Comparison of ENCODE assay signal across 26 cellular contexts in the genomic region with DNA sequence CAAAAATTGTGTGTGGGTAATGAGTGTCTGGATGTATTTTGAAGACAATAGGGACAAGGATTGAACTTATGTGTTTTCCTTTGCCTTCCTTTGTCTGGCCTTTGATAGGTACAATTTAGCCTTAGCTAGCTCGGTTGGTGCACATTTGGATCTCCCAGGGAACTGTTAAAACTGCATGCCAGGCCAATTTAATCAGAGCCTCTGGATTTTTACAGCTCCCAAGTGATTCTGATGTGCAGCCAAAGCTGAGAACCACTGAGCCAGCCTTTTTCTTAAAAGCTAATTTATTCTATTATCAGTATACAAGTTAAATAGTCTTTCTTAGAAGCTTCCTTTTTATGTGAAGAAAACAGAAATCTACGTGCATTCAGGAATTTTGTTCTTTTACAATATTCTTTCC. TPM values are rescaled to one million over a fixed set of nuclear protein-coding genes. Genes with fewer than 3 reads are reported as not detected.
A peak's percentile ranks its signal among the peaks of the same experiment; 100 is the strongest.
DNase-seq lines count a peak whose midpoint lies in the region; ATAC-seq and TF ChIP-seq lines count a peak whose summit lies in the region.
"Had no signal": no experiment of that assay in that cellular context is flagged by ENCODE, and none has a peak within 500 bp of the region (broad histone marks: within the 10 kb centered on the region; RNA-seq: fewer than 3 reads in every experiment).

No MANE protein-coding gene starts in this region.

- no peak overlapping the region for H2AFZ ChIP-seq in MM.1S (ENCODE audit: low read length)

- H3K4me3 ChIP-seq in CD4-positive, CD25-positive, alpha-beta regulatory T cell (ENCODE audit: low read depth, low read length), result peak overlapping the region; percentile 75
- 0 out of 2 replicates have a peak overlapping the region, but pooled peaks have one; percentile 60 for H3K4me3 ChIP-seq in MM.1S (ENCODE audit: low read length)
- H3K4me3 ChIP-seq: thoracic aorta, vagina had no signal

- H3K27me3 Mint-ChIP-seq in CD4-positive, CD25-positive, alpha-beta regulatory T cell, result no peaks in the 10 kb centered on the region
- H3K27me3 Mint-ChIP-seq in effector memory CD8-positive, alpha-beta T cell, result no peaks in the 10 kb centered on the region
- no peaks in the 10 kb centered on the region for H3K27me3 Mint-ChIP-seq in natural killer cell treated with Interleukin-12 subunit alpha and Interleukin-12 subunit beta and Interleukin-15 and Interleukin-18, amount 100 ng/mL, for 72 hours
- H3K27me3 Mint-ChIP-seq: activated naive CD8-positive, alpha-beta T cell; CD4-positive, alpha-beta memory T cell had no signal

- no peak overlapping the region for H3K9ac ChIP-seq in MM.1S (ENCODE audit: low read length)

- peaks cover 31% of the 10 kb centered on the region for H3K79me2 ChIP-seq in MM.1S (ENCODE audit: low read length)

- no peaks in the 10 kb centered on the region for H3K36me3 Mint-ChIP-seq in CD4-positive, CD25-positive, alpha-beta regulatory T cell
- H3K36me3 Mint-ChIP-seq in effector memory CD8-positive, alpha-beta T cell (ENCODE audit: insufficient read depth), result peaks cover 82% of the 10 kb centered on the region
- H3K36me3 Mint-ChIP-seq in natural killer cell treated with Interleukin-12 subunit alpha and Interleukin-12 subunit beta and Interleukin-15 and Interleukin-18, amount 100 ng/mL, for 72 hours, result peaks cover 64% of the 10 kb centered on the region
- H3K36me3 Mint-ChIP-seq: activated naive CD8-positive, alpha-beta T cell had no signal

- peaks cover 0 to 1% (median 0%) of the 10 kb centered on the region in 7 donors for H3K9me3 Mint-ChIP-seq in CD4-positive, CD25-positive, alpha-beta regulatory T cell
- H3K9me3 Mint-ChIP-seq in effector memory CD8-positive, alpha-beta T cell, result no peaks in the 10 kb centered on the region
- H3K9me3 Mint-ChIP-seq in natural killer cell treated with Interleukin-12 subunit alpha and Interleukin-12 subunit beta and Interleukin-15 and Interleukin-18, amount 100 ng/mL, for 72 hours, result peaks cover 4% of the 10 kb centered on the region
- H3K9me3 Mint-ChIP-seq: activated T-helper 2 cell treated with anti-CD3 and anti-CD28 coated beads, Interferon-gamma antibody, Interleukin-2, Interleukin-4, amounts not matched to agents 10 μg/mL and 5 μg/mL and 100 μg/mL, durations not matched to agents 14 hours and 24 hours and 36 hours; CD4-positive, alpha-beta memory T cell; endodermal cell had no signal

- H3K4me2 ChIP-seq in MM.1S (ENCODE audit: low read depth, low read length), result peak overlapping the region; percentile 87; the same call in 1 of the 2 replicates

- peaks cover 33% of the 10 kb centered on the region for H3K4me1 ChIP-seq in CD4-positive, CD25-positive, alpha-beta regulatory T cell (ENCODE audit: control insufficient read depth, insufficient read depth, low read length, poor library complexity, severe bottlenecking)
- peaks cover 49% of the 10 kb centered on the region for H3K4me1 ChIP-seq in MM.1S (ENCODE audit: low read length)

- H3K27ac ChIP-seq in CD4-positive, CD25-positive, alpha-beta regulatory T cell (ENCODE audit: insufficient read depth, low read length, poor library complexity, severe bottlenecking), result no peak overlapping the region
- H3K27ac ChIP-seq in MM.1S (ENCODE audit: low read length), result no peak overlapping the region
- H3K27ac ChIP-seq: thoracic aorta, vagina had no signal

- H3K9me3 ChIP-seq in CD4-positive, CD25-positive, alpha-beta regulatory T cell (ENCODE audit: control insufficient read depth in 2 of 2, low read length in 2 of 2), result no peaks in the 10 kb centered on the region
- H3K9me3 ChIP-seq in MM.1S (replicated peaks; ENCODE audit: insufficient read depth, low read length), result no peaks in the 10 kb centered on the region
- H3K9me3 ChIP-seq: thoracic aorta, vagina had no signal

- H3K27me3 ChIP-seq in CD4-positive, CD25-positive, alpha-beta regulatory T cell (ENCODE audit: control insufficient read depth, insufficient read depth, low read length), result no peaks in the 10 kb centered on the region
- H3K27me3 ChIP-seq in MM.1S (replicated peaks; ENCODE audit: insufficient read depth, low read length), result no peaks in the 10 kb centered on the region
- H3K27me3 ChIP-seq: vagina had no signal

- no peak overlapping the region for H3K27ac Mint-ChIP-seq in CD4-positive, CD25-positive, alpha-beta regulatory T cell
- H3K27ac Mint-ChIP-seq in effector memory CD8-positive, alpha-beta T cell, result peak overlapping the region; percentile 92 to 95
- peak overlapping the region; percentile 98 for H3K27ac Mint-ChIP-seq in natural killer cell treated with Interleukin-12 subunit alpha and Interleukin-12 subunit beta and Interleukin-15 and Interleukin-18, amount 100 ng/mL, for 72 hours
- H3K27ac Mint-ChIP-seq: activated naive CD8-positive, alpha-beta T cell; activated T-helper 2 cell treated with anti-CD3 and anti-CD28 coated beads, Interferon-gamma antibody, Interleukin-2, Interleukin-4, amounts not matched to agents 10 μg/mL and 5 μg/mL and 100 μg/mL, durations not matched to agents 14 hours and 24 hours and 36 hours; endodermal cell had no signal

- H3K4me3 Mint-ChIP-seq in CD4-positive, CD25-positive, alpha-beta regulatory T cell, result no peak overlapping the region
- peak overlapping the region in 1 of 2 donors; percentile 82 for H3K4me3 Mint-ChIP-seq in effector memory CD8-positive, alpha-beta T cell
- H3K4me3 Mint-ChIP-seq in natural killer cell treated with Interleukin-12 subunit alpha and Interleukin-12 subunit beta and Interleukin-15 and Interleukin-18, amount 100 ng/mL, for 72 hours, result no peak overlapping the region
- H3K4me3 Mint-ChIP-seq: activated naive CD8-positive, alpha-beta T cell; endodermal cell had no signal

- no peaks in the 10 kb centered on the region for H3K36me3 ChIP-seq in CD4-positive, CD25-positive, alpha-beta regulatory T cell (ENCODE audit: control insufficient read depth, insufficient read depth, low read length)
- H3K36me3 ChIP-seq in MM.1S (replicated peaks; ENCODE audit: insufficient read depth, low read length), result peaks cover 6% of the 10 kb centered on the region; the same call in 1 of the 2 replicates
- H3K36me3 ChIP-seq: thoracic aorta, vagina had no signal

- peaks cover 29 to 36% (median 33%) of the 10 kb centered on the region in 4 donors for H3K4me1 Mint-ChIP-seq in CD4-positive, CD25-positive, alpha-beta regulatory T cell
- peaks cover 59 to 73% of the 10 kb centered on the region in 2 donors for H3K4me1 Mint-ChIP-seq in effector memory CD8-positive, alpha-beta T cell (ENCODE audit: low read depth in 2 of 2)
- peaks cover 65 to 74% of the 10 kb centered on the region in 2 donors for H3K4me1 Mint-ChIP-seq in natural killer cell treated with Interleukin-12 subunit alpha and Interleukin-12 subunit beta and Interleukin-15 and Interleukin-18, amount 100 ng/mL, for 72 hours (ENCODE audit: low read depth in 2 of 2)
- H3K4me1 Mint-ChIP-seq: endodermal cell had no signal

- H3F3A ChIP-seq in MM.1S (ENCODE audit: insufficient read depth, low read length), result peaks cover 27% of the 10 kb centered on the region

- no peaks in the 10 kb centered on the region for H4K20me1 ChIP-seq in MM.1S (ENCODE audit: insufficient read depth, low read length)

- no peaks in the 10 kb centered on the region for H3K9me2 ChIP-seq in MM.1S (replicated peaks; ENCODE audit: insufficient read depth, low read length)

- no peak for ATAC-seq in CD4-positive, CD25-positive, alpha-beta regulatory T cell (ENCODE audit: low read depth in 2 of 2)
- no peak for ATAC-seq in effector memory CD8-positive, alpha-beta T cell (replicated peaks)
- no peak for ATAC-seq in natural killer cell treated with Interleukin-12 subunit alpha and Interleukin-12 subunit beta and Interleukin-15 and Interleukin-18, amount 100 ng/mL, for 72 hours
- ATAC-seq in GM18868 (IDR thresholded peaks at IDR 0.05; ENCODE audit: unreplicated experiment) (no peak), HG03135 (IDR thresholded peaks at IDR 0.05; ENCODE audit: unreplicated experiment) (no peak), GM18511 (IDR thresholded peaks at IDR 0.05; ENCODE audit: unreplicated experiment) (no peak), HG02970 (IDR thresholded peaks at IDR 0.05; ENCODE audit: low FRiP score, unreplicated experiment) (no peak)
- ATAC-seq: HCT116, left colon had no signal

- no peak for TF ChIP-seq CTCF in MM.1S (IDR thresholded peaks at IDR 0.05; ENCODE audit: low read length)

- DNase-seq in CD4-positive, CD25-positive, alpha-beta regulatory T cell, result no peak
- DNase-seq in MM.1S, result no peak
- DNase-seq in effector memory CD8-positive, alpha-beta T cell, result no peak
- no peak for DNase-seq in natural killer cell treated with Interleukin-12 subunit alpha and Interleukin-12 subunit beta and Interleukin-15 and Interleukin-18, amount 100 ng/mL, for 72 hours (ENCODE audit: low spot score)
- DNase-seq: activated CD4-positive, alpha-beta T cell treated with anti-CD3 and anti-CD28 coated beads, Interleukin-2, amount 50 U/mL, for 48 hours; activated CD4-positive, CD25-positive, alpha-beta regulatory T cell; activated CD8-positive, alpha-beta memory T cell treated with anti-CD3 and anti-CD28 coated beads, Interleukin-2, amount 50 U/mL, for 48 hours; CD4-positive, alpha-beta memory T cell; DMS153; endodermal cell; GDM1; left colon; NCI-H1092; NCI-H1930; NCI-H226 had no signal

RNA-seq across cellular contexts. Expression of gene PLEK, which starts 25.0 kb away (rescaled TPM):
- 10.1 TPM for total RNA-seq in CD4-positive, CD25-positive, alpha-beta regulatory T cell
- polyA plus RNA-seq in CD4-positive, CD25-positive, alpha-beta regulatory T cell, result 1 to 10 TPM; 2.2 to 8.7 (median 5.1) TPM
- total RNA-seq in natural killer cell treated with Interleukin-12 subunit alpha and Interleukin-12 subunit beta and Interleukin-15 and Interleukin-18, amount 100 ng/mL, for 72 hours, result 100 to 1,000 TPM; 209 to 569 TPM
- total RNA-seq: endodermal cell, fibroblast of lung, LHCN-M2 had no signal
- polyA plus RNA-seq: fibroblast of lung had no signal

Comparison
In these comparisons a context has a peak if more than half of its experiments do, and no peak if none do; other contexts are left out.
1. H3K27ac Mint-ChIP-seq: peak in effector memory CD8-positive, alpha-beta T cell (2 of 2) and natural killer cell treated with Interleukin-12 subunit alpha and Interleukin-12 subunit beta and Interleukin-15 and Interleukin-18, amount 100 ng/mL, for 72 hours (2 of 2); none in CD4-positive, CD25-positive, alpha-beta regulatory T cell (0 of 3).
2. RNA of gene PLEK, which starts 25.0 kb away (total RNA-seq): 209 to 569 TPM in natural killer cell treated with Interleukin-12 subunit alpha and Interleukin-12 subunit beta and Interleukin-15 and Interleukin-18, amount 100 ng/mL, for 72 hours; 10.1 TPM in CD4-positive, CD25-positive, alpha-beta regulatory T cell (single experiment); every median in the first group is over 10 times any median in the second.